In the genomic region with DNA sequence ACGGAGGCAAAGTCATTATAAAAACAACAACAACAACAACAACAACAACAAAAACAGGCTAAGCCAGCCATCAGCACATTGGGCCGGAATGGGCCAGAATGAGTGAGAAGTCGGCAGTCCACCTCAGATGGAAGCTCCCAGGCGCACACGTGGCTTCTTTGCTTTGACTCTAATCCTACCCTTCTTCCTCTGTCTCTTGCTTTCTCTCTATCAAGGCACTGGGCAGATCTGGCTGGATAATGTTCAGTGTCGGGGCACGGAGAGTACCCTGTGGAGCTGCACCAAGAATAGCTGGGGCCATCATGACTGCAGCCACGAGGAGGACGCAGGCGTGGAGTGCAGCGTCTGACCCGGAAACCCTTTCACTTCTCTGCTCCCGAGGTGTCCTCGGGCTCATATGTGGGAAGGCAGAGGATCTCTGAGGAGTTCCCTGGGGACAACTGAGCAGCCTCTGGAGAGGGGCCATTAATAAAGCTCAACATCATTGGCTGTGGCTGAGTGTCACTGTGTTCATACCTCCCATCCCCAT, we compare ENCODE assay signal across 27 cellular contexts. TPM values are rescaled to one million over a fixed set of nuclear protein-coding genes. Genes with fewer than 3 reads are reported as not detected.
DNase-seq lines count a peak whose midpoint lies in the region; ATAC-seq, FAIRE-seq and TF ChIP-seq lines count a peak whose summit lies in the region.
"Had no signal": no experiment of that assay in that cellular context is flagged by ENCODE, and none has a peak within 500 bp of the region (broad histone marks: within the 10 kb centered on the region; RNA-seq: fewer than 3 reads in every experiment).

No MANE protein-coding gene starts in this region.

- no peaks in the 10 kb centered on the region for H3K79me2 ChIP-seq in HepG2 (ENCODE audit: insufficient read depth, low read length)

- no peaks in the 10 kb centered on the region for H3K27me3 Mint-ChIP-seq in osteocyte (ENCODE audit: unreplicated experiment)
- H3K27me3 Mint-ChIP-seq in type B pancreatic cell: peaks cover 4% of the 10 kb centered on the region
- H3K27me3 Mint-ChIP-seq: CD4-positive, alpha-beta T cell had no signal

- H3K9me3 ChIP-seq in RWPE2 (ENCODE audit: severe bottlenecking) (no peaks in the 10 kb centered on the region), colonic mucosa (no peaks in the 10 kb centered on the region), HepG2 (ENCODE audit: low read length) (no peaks in the 10 kb centered on the region), psoas muscle (no peaks in the 10 kb centered on the region)
- H3K9me3 ChIP-seq: A549, Caco-2 had no signal

- H3K4me1 ChIP-seq in RWPE2 (ENCODE audit: insufficient read depth, poor library complexity, severe bottlenecking) (peaks cover 14% of the 10 kb centered on the region), colonic mucosa (no peaks in the 10 kb centered on the region), HepG2 (ENCODE audit: insufficient read depth, low read length) (no peaks in the 10 kb centered on the region), psoas muscle (no peaks in the 10 kb centered on the region)
- H3K4me1 ChIP-seq: A549, Caco-2 had no signal

- intact Hi-C loops in colonic mucosa (cut with DNase I) (no loop called here), cardiac septum (cut with DNase I) (no loop called here), HepG2 (cut with micrococcal nuclease; ENCODE audit: unreplicated experiment) (no loop called here), psoas muscle (cut with DNase I) (no loop called here)

- no peak for TF ChIP-seq RAD21 in HepG2 (CRISPR knock-in tag; IDR thresholded peaks at IDR 0.05)

- H3K36me3 Mint-ChIP-seq in osteocyte (ENCODE audit: unreplicated experiment) (no peaks in the 10 kb centered on the region), type B pancreatic cell (no peaks in the 10 kb centered on the region)

- H4K20me1 ChIP-seq in HepG2 (ENCODE audit: insufficient read depth, low read length): no peaks in the 10 kb centered on the region

- H3K4me3 Mint-ChIP-seq in osteocyte (ENCODE audit: unreplicated experiment): no peak overlapping the region
- no peak overlapping the region for H3K4me3 Mint-ChIP-seq in type B pancreatic cell
- H3K4me3 Mint-ChIP-seq: CD4-positive, alpha-beta T cell; HFFc6 had no signal

- H3K4me3 ChIP-seq in RWPE2 (ENCODE audit: severe bottlenecking) (no peak overlapping the region), colonic mucosa (no peak overlapping the region), HepG2 (replicated peaks in 1 of 3; ENCODE audit: insufficient read depth in 1 of 3, low read depth in 2 of 3, low read length in 3 of 3) (no peak overlapping the region), psoas muscle (no peak overlapping the region)
- H3K4me3 ChIP-seq: A549 had no signal

- POLR2A ChIA-PET in HepG2 (lab: Yijun Ruan, JAX): no interaction called here

- no peak overlapping the region for H3K4me2 ChIP-seq in HepG2 (ENCODE audit: low read depth, low read length)
- H3K4me2 ChIP-seq: A549 had no signal

- in situ Hi-C loops in HepG2 (cut with HindIII; ENCODE audit: extremely low pct_ligation_motif_present, low pct_unique_long_range_greater_than_20kb): no loop called here

- no peak overlapping the region for H3K27ac ChIP-seq in RWPE2 (ENCODE audit: poor library complexity, severe bottlenecking)
- no peak overlapping the region for H3K27ac ChIP-seq in colonic mucosa
- no peak overlapping the region for H3K27ac ChIP-seq in HepG2 (ENCODE audit: extremely low read length, insufficient read depth, low read length)
- H3K27ac ChIP-seq in psoas muscle: no peak overlapping the region
- H3K27ac ChIP-seq: A549, C4-2B, HL-60 had no signal

- FAIRE-seq in HepG2 (lab: Jason Lieb, UNC): no peak
- FAIRE-seq: A549, D721Med, GM12892, GM18507 had no signal

- no peak for TF ChIP-seq CTCF in RWPE2 (IDR thresholded peaks at IDR 0.05; ENCODE audit: poor library complexity, severe bottlenecking)
- no peak for TF ChIP-seq CTCF in colonic mucosa (IDR thresholded peaks at IDR 0.05)
- TF ChIP-seq CTCF in osteocyte (IDR thresholded peaks at IDR 0.05): no peak
- no peak for TF ChIP-seq CTCF in type B pancreatic cell (conservative IDR thresholded peaks at IDR 0.05)
- TF ChIP-seq CTCF in HepG2 (CRISPR knock-in tag; IDR thresholded peaks at IDR 0.05): no peak
- no peak for TF ChIP-seq CTCF in psoas muscle (IDR thresholded peaks at IDR 0.05)

- H3K27ac Mint-ChIP-seq in osteocyte (ENCODE audit: unreplicated experiment) (no peak overlapping the region), type B pancreatic cell (no peak overlapping the region)
- H3K27ac Mint-ChIP-seq: CD4-positive, alpha-beta T cell; HFFc6 had no signal

- no peak for TF ChIP-seq EP300 in HepG2 (IDR thresholded peaks at IDR 0.05; ENCODE audit: low read depth in 2 of 2, low read length in 2 of 2)
- no peak for TF ChIP-seq EP300 in HepG2 (CRISPR knock-in tag; IDR thresholded peaks at IDR 0.05; ENCODE audit: borderline replicate concordance)

- H3K9me3 Mint-ChIP-seq in osteocyte (ENCODE audit: unreplicated experiment) (peaks cover 7% of the 10 kb centered on the region), type B pancreatic cell (no peaks in the 10 kb centered on the region)
- H3K9me3 Mint-ChIP-seq: CD4-positive, alpha-beta T cell; HFFc6 had no signal

- peak; percentile 19 for DNase-seq in RWPE2 (ENCODE audit: low spot score)
- peak; percentile 8 for DNase-seq in colonic mucosa
- DNase-seq in osteocyte (ENCODE audit: extremely low spot score, unreplicated experiment): peak; percentile 51
- DNase-seq in type B pancreatic cell (ENCODE audit: extremely low spot score, unreplicated experiment): peak; percentile 43
- DNase-seq in SHP77 (lab: John Stamatoyannopoulos, UW): no peak
- DNase-seq in cardiac septum (ENCODE audit: low spot score): no peak
- no peak for DNase-seq in HepG2 (ENCODE audit: low spot score)
- DNase-seq in psoas muscle: no peak
- DNase-seq: AML-193; Caco-2; CD4-positive, alpha-beta T cell; DMS153; DMS79; GDM1; GOT3; H7; HFFc6; IMR-90 had no signal

- H3K27me3 ChIP-seq in RWPE2 (ENCODE audit: insufficient read depth, poor library complexity, severe bottlenecking) (no peaks in the 10 kb centered on the region), colonic mucosa (no peaks in the 10 kb centered on the region), HepG2 (ENCODE audit: control insufficient read depth in 1 of 2, insufficient read depth in 2 of 2, low read length in 2 of 2) (peaks cover 0 to 34% of the 10 kb centered on the region in 2 experiments; a peak in 2 of 5 replicates), psoas muscle (ENCODE audit: insufficient read depth in 3 of 3, low read length in 2 of 3) (no peaks in the 10 kb centered on the region)

- CTCF ChIA-PET in HepG2 (lab: Yijun Ruan, JAX; ENCODE audit: low intra/inter-chr PET ratio, low total read pairs): no interaction called here

- no peak overlapping the region for H3K9ac ChIP-seq in colonic mucosa (ENCODE audit: low read depth in 2 of 2, low read length in 2 of 2)
- no peak overlapping the region for H3K9ac ChIP-seq in HepG2 (ENCODE audit: insufficient read depth, low read depth, low read length)

- no peaks in the 10 kb centered on the region for H3K4me1 Mint-ChIP-seq in osteocyte (ENCODE audit: unreplicated experiment)
- no peaks in the 10 kb centered on the region for H3K4me1 Mint-ChIP-seq in type B pancreatic cell (ENCODE audit: unreplicated experiment)

- no peak for ATAC-seq in RWPE2 (ENCODE audit: low read depth)
- ATAC-seq in HepG2: no peak
- ATAC-seq in psoas muscle: no peak
- ATAC-seq: A549, HCT116 had no signal

- 31% methylated on average over 14 of the region's 14 CpGs for WGBS in HepG2 (ENCODE audit: low lambda C conversion rate)
- WGBS in psoas muscle, 3 donors: 82 to 90% (median 87%) methylated on average over 14 of the region's 14 CpGs

- BruUV-seq in HepG2 (replicated peaks; lab: Mats Ljungman, UMichigan): no TSS peak

- no peak overlapping the region for H2AFZ ChIP-seq in HepG2 (ENCODE audit: low read length)

- no peak for TF ChIP-seq POLR2A in HepG2 (IDR thresholded peaks at IDR 0.05; ENCODE audit: insufficient read depth in 1 of 2, low read depth in 2 of 2, low read length in 2 of 2)

- H3K36me3 ChIP-seq in RWPE2 (ENCODE audit: low read depth) (no peaks in the 10 kb centered on the region), colonic mucosa (no peaks in the 10 kb centered on the region), HepG2 (replicated peaks in 1 of 2; ENCODE audit: control insufficient read depth in 1 of 2, insufficient read depth in 2 of 2, low read length in 2 of 2) (no peaks in the 10 kb centered on the region), psoas muscle (ENCODE audit: insufficient read depth in 1 of 2, low read depth in 1 of 2) (no peaks in the 10 kb centered on the region)

TF ChIP-seq in HepG2, 621 proteins besides CTCF, POLR2A, EP300 and RAD21 (continues in another document):
- TF ChIP-seq GATAD1 (CRISPR knock-in tag; IDR thresholded peaks at IDR 0.05) (no peak), POGZ (CRISPR knock-in tag; IDR thresholded peaks at IDR 0.05) (no peak), TBX3 (IDR thresholded peaks at IDR 0.05; ENCODE audit: borderline replicate concordance) (no peak)

RNA-seq across cellular contexts. Expression of a gene that starts 52.2 kb away (rescaled TPM):
- 1 to 10 TPM in 1 of 2 donors, under 1 TPM in 1; 0.77 to 3.7 TPM for total RNA-seq in colonic mucosa
- not detected in 2 replicates for total RNA-seq in osteocyte
- 1.1 and 1.6 TPM in 2 replicates for total RNA-seq in type B pancreatic cell (ENCODE audit: low replicate concordance)
- 0.92 TPM for total RNA-seq in cardiac septum
- total RNA-seq in HepG2 (2016; rRNA removed; fragmentation: Illumina TruSeq; extraction: Trizol): not detected in 2 replicates
- total RNA-seq in HepG2 (2016; cell fraction: cytosol; rRNA removed; fragmentation: Illumina TruSeq; extraction: Trizol; ENCODE audit: low read depth): not detected in 2 replicates
- total RNA-seq in HepG2 (2016; cell fraction: insoluble cytoplasmic fraction; rRNA removed; fragmentation: Illumina TruSeq; extraction: Trizol): not detected in 2 replicates
- not detected in 2 replicates for total RNA-seq in HepG2 (2016; cell fraction: membrane; rRNA removed; fragmentation: Illumina TruSeq; extraction: Trizol)
- total RNA-seq in HepG2 (2016; cell fraction: nucleus; rRNA removed; fragmentation: Illumina TruSeq; extraction: Trizol): not detected in 2 replicates
- not detected in 2 replicates for polyA plus RNA-seq in HepG2 (2011; rRNA removed)
- not detected in 2 replicates for polyA plus RNA-seq in HepG2 (2011; cell fraction: cytosol; rRNA removed)
- not detected in 2 replicates for polyA plus RNA-seq in HepG2 (2011; cell fraction: nucleus; rRNA removed)
- polyA plus RNA-seq in HepG2 (2012): not detected in 2 replicates
- polyA plus RNA-seq in HepG2 (2016; cell fraction: cytosol; fragmentation: Illumina TruSeq; extraction: Trizol; ENCODE audit: low read depth): not detected in 2 replicates
- not detected in 2 replicates for polyA plus RNA-seq in HepG2 (2016; cell fraction: insoluble cytoplasmic fraction; fragmentation: Illumina TruSeq; extraction: Trizol; ENCODE audit: low read depth)
- polyA plus RNA-seq in HepG2 (2016; cell fraction: membrane; fragmentation: Illumina TruSeq; extraction: Trizol; ENCODE audit: low read depth): not detected in 2 replicates
- polyA plus RNA-seq in HepG2 (2016; cell fraction: nucleus; fragmentation: Illumina TruSeq; extraction: Trizol; ENCODE audit: insufficient read depth, low read depth): not detected in 2 replicates
- not detected in 2 replicates for polyA minus RNA-seq in HepG2 (2011; rRNA and poly(A)+ RNA removed; ENCODE audit: low replicate concordance)
- polyA minus RNA-seq in HepG2 (2011; cell fraction: cytosol; rRNA and poly(A)+ RNA removed): not detected in 2 replicates
- not detected in 2 replicates for polyA minus RNA-seq in HepG2 (2011; cell fraction: nucleus; rRNA and poly(A)+ RNA removed)
- 1 to 10 TPM; 1.6 to 5.8 (median 3.5) TPM for total RNA-seq in psoas muscle
- polyA plus RNA-seq in psoas muscle: 1 to 10 TPM in 2 of 3 donors, under 1 TPM in 1; 0.18 to 6.1 (median 2.6) TPM
- total RNA-seq: Daoy, H7, HFFc6, IMR-90 had no signal
- polyA plus RNA-seq: BJ, IMR-90 had no signal

Comparison
In these comparisons a context has a peak if more than half of its experiments do, and no peak if none do; other contexts are left out.
1. DNase-seq: peak in RWPE2 (single experiment), colonic mucosa (single experiment), osteocyte (single experiment) and type B pancreatic cell (single experiment); none in SHP77 (0 of 2), cardiac septum (single experiment), HepG2 (single experiment) and psoas muscle (0 of 2).